In the genomic region with DNA sequence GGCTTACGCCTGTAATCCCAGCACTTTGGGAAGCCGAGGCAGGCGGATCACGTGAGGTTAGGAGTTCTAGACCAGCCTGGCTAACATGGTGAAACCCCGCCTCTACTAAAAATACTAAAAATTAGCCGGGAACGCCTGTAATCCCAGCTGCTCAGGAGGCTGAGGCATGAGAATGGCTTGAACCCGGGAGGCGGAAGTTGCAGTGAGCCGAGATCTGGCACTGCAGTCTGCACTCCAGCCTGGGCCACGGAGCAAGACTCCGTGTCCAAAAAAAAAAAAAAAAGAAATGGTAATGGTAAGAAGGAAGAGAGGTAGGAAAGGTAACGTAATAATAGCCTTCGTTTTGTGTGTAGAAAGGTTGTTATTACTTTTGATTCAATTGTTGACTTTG, we compare ENCODE assay signal across 8 cellular contexts. TPM values are rescaled to one million over a fixed set of nuclear protein-coding genes. Genes with fewer than 3 reads are reported as not detected.
DNase-seq lines count a peak whose midpoint lies in the region; ATAC-seq lines count a peak whose summit lies in the region.

No MANE protein-coding gene starts in this region.

- peaks cover 61% of the 10 kb centered on the region for H3K79me2 ChIP-seq in Karpas-422 (ENCODE audit: low read length)

- H3K4me1 Mint-ChIP-seq in central memory CD8-positive, alpha-beta T cell = peaks cover 27% of the 10 kb centered on the region

- no peak for ATAC-seq in central memory CD8-positive, alpha-beta T cell (replicated peaks; ENCODE audit: extremely low read depth, poor library complexity, severe bottlenecking)
- ATAC-seq in left lobe of liver = no peak
- no peak for ATAC-seq in GM19463 (IDR thresholded peaks at IDR 0.05; ENCODE audit: unreplicated experiment)
- ATAC-seq in GM19395 (IDR thresholded peaks at IDR 0.05; ENCODE audit: unreplicated experiment) = no peak
- no peak for ATAC-seq in HG03442 (IDR thresholded peaks at IDR 0.05; ENCODE audit: unreplicated experiment)

- peak overlapping the region; percentile 96 for H3K4me3 Mint-ChIP-seq in central memory CD8-positive, alpha-beta T cell

- H3K27ac Mint-ChIP-seq in central memory CD8-positive, alpha-beta T cell (ENCODE audit: low read depth) = peak overlapping the region; percentile 93

- H2AFZ ChIP-seq in Karpas-422 (ENCODE audit: low read length) = no peak overlapping the region

- no peaks in the 10 kb centered on the region for H3K9me3 ChIP-seq in BLaER1 treated with 17β-estradiol and CSF1 and Interleukin-3, amounts not matched to agents 10 nM and 100 nM (replicated peaks in 1 of 11)
- H3K9me3 ChIP-seq in Karpas-422 (ENCODE audit: low read length) = no peaks in the 10 kb centered on the region
- no peaks in the 10 kb centered on the region for H3K9me3 ChIP-seq in mucosa of stomach (ENCODE audit: control insufficient read depth, low read length)

- DNase-seq in Karpas-422 (peak; percentile 70), left lobe of liver (ENCODE audit: low spot score) (no peak)
- DNase-seq in central memory CD8-positive, alpha-beta T cell (ENCODE audit: low spot score in 2 of 2) = no peak

- peak overlapping the region; percentile 92 to 99 (median 96) for H3K9ac ChIP-seq in BLaER1 treated with 17β-estradiol and CSF1 and Interleukin-3, amounts not matched to agents 10 nM and 100 nM
- H3K9ac ChIP-seq in Karpas-422 (ENCODE audit: low read length) (peak overlapping the region; percentile 99), mucosa of stomach (ENCODE audit: low read length) (peak overlapping the region; percentile 94)

- H3K27me3 Mint-ChIP-seq in central memory CD8-positive, alpha-beta T cell = no peaks in the 10 kb centered on the region

- peak overlapping the region; percentile 80 to 97 (median 92) for H3K4me2 ChIP-seq in BLaER1 treated with 17β-estradiol and CSF1 and Interleukin-3, amounts not matched to agents 10 nM and 100 nM
- H3K4me2 ChIP-seq in Karpas-422 (ENCODE audit: low read depth, low read length, poor library complexity, severe bottlenecking) = peak overlapping the region; percentile 88

- H3K9me2 ChIP-seq in Karpas-422 (replicated peaks; ENCODE audit: insufficient read depth, low read length) = no peaks in the 10 kb centered on the region

- peak overlapping the region; percentile 87 to 99 (median 98) for H3K4me3 ChIP-seq in BLaER1 treated with 17β-estradiol and CSF1 and Interleukin-3, amounts not matched to agents 10 nM and 100 nM
- peak overlapping the region; percentile 99 for H3K4me3 ChIP-seq in Karpas-422 (ENCODE audit: low read length)
- peak overlapping the region; percentile 82 for H3K4me3 ChIP-seq in mucosa of stomach (ENCODE audit: low read length)

- H3K9me3 Mint-ChIP-seq in central memory CD8-positive, alpha-beta T cell = no peaks in the 10 kb centered on the region

- peak overlapping the region; percentile 80 to 95 (median 94); a peak in 21 of 22 replicates for H3K27ac ChIP-seq in BLaER1 treated with 17β-estradiol and CSF1 and Interleukin-3, amounts not matched to agents 10 nM and 100 nM
- peak overlapping the region; percentile 65 for H3K27ac ChIP-seq in Karpas-422 (ENCODE audit: low read length)

- H3K4me1 ChIP-seq in BLaER1 treated with 17β-estradiol and CSF1 and Interleukin-3, amounts not matched to agents 10 nM and 100 nM = peaks cover 18 to 24% (median 21%) of the 10 kb centered on the region in 10 experiments
- H3K4me1 ChIP-seq in Karpas-422 (ENCODE audit: low read length) = peaks cover 17% of the 10 kb centered on the region
- peaks cover 14% of the 10 kb centered on the region for H3K4me1 ChIP-seq in mucosa of stomach (ENCODE audit: control insufficient read depth, insufficient read depth, low read length)

- H3K27me3 ChIP-seq in BLaER1 treated with 17β-estradiol and CSF1 and Interleukin-3, amounts not matched to agents 10 nM and 100 nM = no peaks in the 10 kb centered on the region
- no peaks in the 10 kb centered on the region for H3K27me3 ChIP-seq in Karpas-422 (ENCODE audit: low read length)
- no peaks in the 10 kb centered on the region for H3K27me3 ChIP-seq in mucosa of stomach (ENCODE audit: control insufficient read depth, insufficient read depth, low read length)

- H3K36me3 Mint-ChIP-seq in central memory CD8-positive, alpha-beta T cell (ENCODE audit: insufficient read depth) = peaks cover 36% of the 10 kb centered on the region

- H3K36me3 ChIP-seq in BLaER1 treated with 17β-estradiol and CSF1 and Interleukin-3, amounts not matched to agents 10 nM and 100 nM = peaks cover 41 to 48% (median 43%) of the 10 kb centered on the region in 11 experiments
- H3K36me3 ChIP-seq in Karpas-422 (ENCODE audit: insufficient read depth, low read length) (peaks cover 38% of the 10 kb centered on the region; the same call in 1 of the 2 replicates), mucosa of stomach (ENCODE audit: control insufficient read depth, insufficient read depth, low read length) (peaks cover 15% of the 10 kb centered on the region)

- peaks cover 0 to 59% (median 34%) of the 10 kb centered on the region in 11 experiments; a peak in 17 of 22 replicates for H4K20me1 ChIP-seq in BLaER1 treated with 17β-estradiol and CSF1 and Interleukin-3, amounts not matched to agents 10 nM and 100 nM
- H4K20me1 ChIP-seq in Karpas-422 (ENCODE audit: insufficient read depth, low read depth, low read length) = peaks cover 10% of the 10 kb centered on the region; the same call in 1 of the 2 replicates

RNA-seq across cellular contexts. Expression of a gene that starts 1.2 kb away (rescaled TPM):
- 34.2 and 34.8 TPM in 2 replicates for total RNA-seq in Karpas-422 (2014; rRNA removed; shearing (Covaris generic); ENCODE audit: low replicate concordance)
- 3.2 TPM for total RNA-seq in left lobe of liver

RNA-seq across cellular contexts. Expression of a gene that starts 1.2 kb away (rescaled TPM):
- 22.1 and 25.0 TPM in 2 replicates for total RNA-seq in Karpas-422 (2014; rRNA removed; shearing (Covaris generic); ENCODE audit: low replicate concordance)
- total RNA-seq in left lobe of liver = 3.3 TPM

RNA-seq across cellular contexts. Expression of a gene that starts 1.5 kb away (rescaled TPM):
- total RNA-seq in Karpas-422 (2014; rRNA removed; shearing (Covaris generic); ENCODE audit: low replicate concordance) = 1.2 and 2.2 TPM in 2 replicates
- total RNA-seq in left lobe of liver = 4.8 TPM

RNA-seq across cellular contexts. Expression of a gene that starts 39.4 kb away (rescaled TPM):
- 15.7 and 23.8 TPM in 2 replicates for total RNA-seq in Karpas-422 (2014; rRNA removed; shearing (Covaris generic); ENCODE audit: low replicate concordance)
- 3.1 TPM for total RNA-seq in left lobe of liver
